In the genomic region with DNA sequence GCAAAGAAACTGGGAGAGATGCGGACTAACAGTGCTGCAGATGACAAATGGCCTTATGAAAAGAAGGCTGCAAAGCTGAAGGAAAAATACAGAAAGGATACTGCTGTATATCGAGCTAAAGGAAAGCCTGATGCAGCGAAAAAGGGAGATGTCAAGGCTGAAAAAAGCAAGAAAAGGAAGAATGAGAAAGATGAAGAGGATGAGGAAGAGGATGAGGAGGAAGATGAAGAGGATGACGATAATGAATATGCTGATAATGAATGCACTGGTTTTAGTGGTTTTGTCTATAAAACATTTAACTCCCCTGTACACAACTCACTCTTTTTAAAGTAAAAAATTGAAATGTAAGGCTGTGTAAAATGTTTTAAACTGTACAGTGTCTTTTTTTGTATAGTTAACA, we compare ENCODE assay signal across 1 cellular context.
TF ChIP-seq lines count a peak whose summit lies in the region.

No MANE protein-coding gene starts in this region.

TF ChIP-seq in HEK293, 187 proteins besides CTCF, POLR2A, EP300 and RAD21 (continued from another document):
- TF ChIP-seq, protein P1, sequence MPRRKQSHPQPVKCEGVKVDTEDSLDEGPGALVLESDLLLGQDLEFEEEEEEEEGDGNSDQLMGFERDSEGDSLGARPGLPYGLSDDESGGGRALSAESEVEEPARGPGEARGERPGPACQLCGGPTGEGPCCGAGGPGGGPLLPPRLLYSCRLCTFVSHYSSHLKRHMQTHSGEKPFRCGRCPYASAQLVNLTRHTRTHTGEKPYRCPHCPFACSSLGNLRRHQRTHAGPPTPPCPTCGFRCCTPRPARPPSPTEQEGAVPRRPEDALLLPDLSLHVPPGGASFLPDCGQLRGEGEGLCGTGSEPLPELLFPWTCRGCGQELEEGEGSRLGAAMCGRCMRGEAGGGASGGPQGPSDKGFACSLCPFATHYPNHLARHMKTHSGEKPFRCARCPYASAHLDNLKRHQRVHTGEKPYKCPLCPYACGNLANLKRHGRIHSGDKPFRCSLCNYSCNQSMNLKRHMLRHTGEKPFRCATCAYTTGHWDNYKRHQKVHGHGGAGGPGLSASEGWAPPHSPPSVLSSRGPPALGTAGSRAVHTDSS (tag by site-specific recombination; IDR thresholded peaks at IDR 0.05): peak; percentile 97
